Comparison of ENCODE assay signal across 21 cellular contexts in genomic region chr1:187047298-187047697, GRCh38.
"Had no signal": no experiment of that assay in that cellular context is flagged by ENCODE, and none has a peak within 500 bp of the region (broad histone marks: within the 10 kb centered on the region; RNA-seq: fewer than 3 reads in every experiment).

No MANE protein-coding gene starts in this region.

- H3K27me3 ChIP-seq: heart right ventricle, tibial artery had no signal

- H3K36me3 ChIP-seq: heart right ventricle, tibial artery had no signal

- DNase-seq: activated B cell treated with CpG ODN at 0.5 μM for 24 hours; activated CD4-positive, alpha-beta T cell treated with anti-CD3 and anti-CD28 coated beads for 36 hours; activated CD4-positive, alpha-beta T cell treated with anti-CD3 and anti-CD28 coated beads, Interleukin-2, amount 50 U/mL, for 4 hours; activated effector memory CD4-positive, alpha-beta T cell treated with Interleukin-2 at 50 U/mL for 16 hours; activated naive CD4-positive, alpha-beta T cell treated with anti-CD3 and anti-CD28 coated beads for 36 hours; activated naive CD8-positive, alpha-beta T cell treated with anti-CD3 and anti-CD28 coated beads, Interleukin-2, amount 10 ng/mL, durations not matched to agents 7 days and 5 days; activated T-cell treated with anti-CD3 and anti-CD28 coated beads, Interleukin-2, amount 50 U/mL, for 72 hours; amygdala; cerebellar nuclear complex; heart right ventricle; kidney; naive thymus-derived CD8-positive, alpha-beta T cell; small intestine; stimulated activated CD4-positive, alpha-beta T cell treated with anti-CD3 and anti-CD28 coated beads, Interleukin-2, amount 100 ng/mL, for 24 hours; stimulated activated naive CD8-positive, alpha-beta T cell treated with anti-CD3 and anti-CD28 coated beads, Interleukin-15, amount 100 ng/mL, for 72 hours; T-cell; tibial artery had no signal

- H3K4me3 ChIP-seq: coronary artery, heart right ventricle, lung, tibial artery had no signal

- H3K4me1 ChIP-seq: heart right ventricle, tibial artery had no signal

- ATAC-seq: activated CD4-positive, alpha-beta T cell treated with anti-CD3 and anti-CD28 coated beads for 36 hours; activated T-cell treated with anti-CD3 and anti-CD28 coated beads, Interleukin-2, amount 50 U/mL, for 72 hours; heart right ventricle; naive thymus-derived CD8-positive, alpha-beta T cell; sciatic nerve; stimulated activated effector memory CD8-positive, alpha-beta T cell treated with anti-CD3 and anti-CD28 coated beads, Interleukin-12 subunit alpha, Interleukin-12 subunit beta, amount 100 ng/mL, for 72 hours; stimulated activated naive CD8-positive, alpha-beta T cell treated with anti-CD3 and anti-CD28 coated beads, Interleukin-15, amount 100 ng/mL, for 72 hours; T-cell had no signal

- H3K9me3 ChIP-seq: tibial artery had no signal

- H3K27ac ChIP-seq: coronary artery, heart right ventricle, tibial artery had no signal
